Comparison of ENCODE assay signal across 17 cellular contexts in genomic region chr3:159948423-159949140, GRCh38. TPM values are rescaled to one million over a fixed set of nuclear protein-coding genes. Genes with fewer than 3 reads are reported as not detected.
A peak's percentile ranks its signal among the peaks of the same experiment; 100 is the strongest.
DNase-seq lines count a peak whose midpoint lies in the region; ATAC-seq and TF ChIP-seq lines count a peak whose summit lies in the region.
"Had no signal": no experiment of that assay in that cellular context is flagged by ENCODE, and none has a peak within 500 bp of the region (broad histone marks: within the 10 kb centered on the region; RNA-seq: fewer than 3 reads in every experiment).

No MANE protein-coding gene starts in this region.

- H3K9me3 ChIP-seq in GM23248 (ENCODE audit: low read depth) (no peaks in the 10 kb centered on the region), fibroblast of lung (ENCODE audit: control insufficient read depth, insufficient read depth, low read depth, low read length) (no peaks in the 10 kb centered on the region)
- no peaks in the 10 kb centered on the region for H3K9me3 ChIP-seq in CD4-positive, alpha-beta T cell (ENCODE audit: control insufficient read depth, low read length)
- H3K9me3 ChIP-seq: HAP-1 had no signal

- H4K20me1 ChIP-seq in GM23248 (ENCODE audit: insufficient read depth): no peaks in the 10 kb centered on the region
- no peaks in the 10 kb centered on the region for H4K20me1 ChIP-seq in fibroblast of lung (ENCODE audit: control insufficient read depth, extremely low read depth, insufficient read depth, low read length)

- peak; percentile 84 for DNase-seq in AG10803 (ENCODE audit: low read depth)
- peak; percentile 60 for DNase-seq in GM23248
- peak; percentile 85 for DNase-seq in NCI-H82 treated with DMSO at 0.1 percent for 48 hours (lab: John Stamatoyannopoulos, UW; ENCODE audit: unreplicated experiment)
- peak in 1 of 2 donors; percentile 64 for DNase-seq in fibroblast of lung (ENCODE audit: low read depth in 2 of 2)
- no peak for DNase-seq in Right ventricle myocardium superior
- no peak for DNase-seq in CD4-positive, alpha-beta T cell
- no peak for DNase-seq in activated naive CD4-positive, alpha-beta T cell treated with Interleukin-2 at 50 U/mL for 16 hours
- DNase-seq in activated T-cell treated with anti-CD3 and anti-CD28 coated beads, Interleukin-2, amount 50 U/mL, for 4 hours: no peak
- DNase-seq: ACHN; activated CD4-positive, alpha-beta T cell treated with anti-CD3 and anti-CD28 coated beads for 36 hours; activated gamma-delta T cell treated with Interleukin-2 at 50 U/mL for 16 hours; anterior cingulate cortex; NCI-H187 treated with DMSO at 0.1 percent for 48 hours; posterior cingulate gyrus; stimulated activated CD4-positive, alpha-beta T cell treated with anti-CD3 and anti-CD28 coated beads, Interleukin-4, amount 100 ng/mL, for 1 hour had no signal

- no peaks in the 10 kb centered on the region for H3K27me3 ChIP-seq in GM23248 (replicated peaks; ENCODE audit: insufficient read depth)
- no peaks in the 10 kb centered on the region for H3K27me3 ChIP-seq in fibroblast of lung (ENCODE audit: control insufficient read depth, insufficient read depth, low read length)
- H3K27me3 ChIP-seq in CD4-positive, alpha-beta T cell (ENCODE audit: control insufficient read depth, insufficient read depth, low read length): peaks cover 12% of the 10 kb centered on the region

- no peaks in the 10 kb centered on the region for H3K4me1 Mint-ChIP-seq in CD4-positive, alpha-beta T cell (ENCODE audit: low read depth)
- H3K4me1 Mint-ChIP-seq in activated T-cell treated with anti-CD3 and anti-CD28 coated beads, Interleukin-2, amount 50 U/mL, for 4 hours (ENCODE audit: low read depth): no peaks in the 10 kb centered on the region
- H3K4me1 Mint-ChIP-seq: activated CD4-positive, alpha-beta T cell treated with anti-CD3 and anti-CD28 coated beads for 36 hours had no signal

- no peak overlapping the region for H2AFZ ChIP-seq in GM23248
- no peak overlapping the region for H2AFZ ChIP-seq in fibroblast of lung (ENCODE audit: low read length)

- no peaks in the 10 kb centered on the region for H3K79me2 ChIP-seq in GM23248 (ENCODE audit: insufficient read depth)
- no peaks in the 10 kb centered on the region for H3K79me2 ChIP-seq in fibroblast of lung (ENCODE audit: control insufficient read depth, insufficient read depth, low read length)

- no peaks in the 10 kb centered on the region for H3K36me3 Mint-ChIP-seq in CD4-positive, alpha-beta T cell (ENCODE audit: low read depth)
- H3K36me3 Mint-ChIP-seq in activated T-cell treated with anti-CD3 and anti-CD28 coated beads, Interleukin-2, amount 50 U/mL, for 4 hours (ENCODE audit: insufficient read depth): no peaks in the 10 kb centered on the region

- no peak overlapping the region for H3K4me3 ChIP-seq in AG10803 (ENCODE audit: low read length)
- H3K4me3 ChIP-seq in GM23248: no peak overlapping the region
- H3K4me3 ChIP-seq in fibroblast of lung (replicated peaks in 1 of 4; ENCODE audit: control extremely low read depth in 1 of 4, insufficient read depth in 1 of 4, low read depth in 3 of 4, low read length in 4 of 4): no peak overlapping the region
- H3K4me3 ChIP-seq: HAP-1 had no signal

- TF ChIP-seq CTCF in AG10803 (conservative IDR thresholded peaks at IDR 0.05; ENCODE audit: low read length) (no peak), fibroblast of lung (conservative IDR thresholded peaks at IDR 0.05 in 1 of 2, IDR thresholded peaks at IDR 0.05 in 1 of 2; ENCODE audit: low read depth in 1 of 2, low read length in 2 of 2) (no peak)
- TF ChIP-seq CTCF in CD4-positive, alpha-beta T cell (IDR thresholded peaks at IDR 0.05): no peak

- H3K36me3 ChIP-seq in GM23248 (ENCODE audit: low read depth): no peaks in the 10 kb centered on the region
- no peaks in the 10 kb centered on the region for H3K36me3 ChIP-seq in fibroblast of lung (ENCODE audit: control insufficient read depth, insufficient read depth, low read length)
- H3K36me3 ChIP-seq: HAP-1 had no signal

- whole genome bisulfite sequencing in GM23248 (ENCODE audit: low coverage in 1 of 2, low lambda C conversion rate in 2 of 2, missing lambda C conversion rate in 2 of 2), 2 experiments: 41 to 51% methylated on average over 5 of the region's 5 CpGs

- H3K27me3 Mint-ChIP-seq in CD4-positive, alpha-beta T cell: peaks cover 39% of the 10 kb centered on the region
- peaks cover 20% of the 10 kb centered on the region for H3K27me3 Mint-ChIP-seq in activated T-cell treated with anti-CD3 and anti-CD28 coated beads, Interleukin-2, amount 50 U/mL, for 4 hours (ENCODE audit: low read depth)

- no peak overlapping the region for H3K9ac ChIP-seq in GM23248
- H3K9ac ChIP-seq in fibroblast of lung (ENCODE audit: insufficient read depth, low read length): no peak overlapping the region

- ATAC-seq in Right ventricle myocardium superior (ENCODE audit: poor library complexity): no peak
- ATAC-seq in CD4-positive, alpha-beta T cell (ENCODE audit: poor library complexity): no peak
- no peak for ATAC-seq in activated T-cell treated with anti-CD3 and anti-CD28 coated beads, Interleukin-2, amount 50 U/mL, for 4 hours
- ATAC-seq: activated CD4-positive, alpha-beta T cell treated with anti-CD3 and anti-CD28 coated beads for 36 hours had no signal

- H3K27ac ChIP-seq in GM23248 (no peak overlapping the region), fibroblast of lung (ENCODE audit: insufficient read depth, low read length) (peak overlapping the region; percentile 77)
- H3K27ac ChIP-seq in CD4-positive, alpha-beta T cell (ENCODE audit: low read depth, low read length): no peak overlapping the region

- H3K4me1 ChIP-seq in GM23248 (ENCODE audit: insufficient read depth) (peaks cover 31% of the 10 kb centered on the region), fibroblast of lung (ENCODE audit: control insufficient read depth, extremely low read depth, insufficient read depth, low read length) (peaks cover 13% of the 10 kb centered on the region)

- no peak overlapping the region for H3K4me3 Mint-ChIP-seq in CD4-positive, alpha-beta T cell
- no peak overlapping the region for H3K4me3 Mint-ChIP-seq in activated T-cell treated with anti-CD3 and anti-CD28 coated beads, Interleukin-2, amount 50 U/mL, for 4 hours
- H3K4me3 Mint-ChIP-seq: activated CD4-positive, alpha-beta T cell treated with anti-CD3 and anti-CD28 coated beads for 36 hours had no signal

- intact Hi-C loops in Right ventricle myocardium superior (cut with DNase I): no loop called here
- intact Hi-C loops in CD4-positive, alpha-beta T cell (cut with DNase I, micrococcal nuclease): no loop called here

- peak overlapping the region; percentile 11 for H3K4me2 ChIP-seq in GM23248 (ENCODE audit: unreplicated experiment)
- no peak overlapping the region for H3K4me2 ChIP-seq in fibroblast of lung (ENCODE audit: extremely low read depth, insufficient read depth, low read length)

- in situ Hi-C loops in GM23248 (cut with MboI): no loop called here

- CTCF ChIA-PET in CD4-positive, alpha-beta T cell (lab: Charles Lee): no interaction called here

- H3K9me3 Mint-ChIP-seq in CD4-positive, alpha-beta T cell: no peaks in the 10 kb centered on the region
- no peaks in the 10 kb centered on the region for H3K9me3 Mint-ChIP-seq in activated T-cell treated with anti-CD3 and anti-CD28 coated beads, Interleukin-2, amount 50 U/mL, for 4 hours

- no peak overlapping the region for H3K27ac Mint-ChIP-seq in CD4-positive, alpha-beta T cell
- H3K27ac Mint-ChIP-seq: activated CD4-positive, alpha-beta T cell treated with anti-CD3 and anti-CD28 coated beads for 36 hours had no signal

- peaks cover 38% of the 10 kb centered on the region for H3F3A ChIP-seq in GM23248 (ENCODE audit: insufficient read depth)

- POLR2A ChIA-PET in CD4-positive, alpha-beta T cell (lab: Charles Lee): no interaction called here

- H3K9me2 ChIP-seq in GM23248 (ENCODE audit: insufficient read depth): no peaks in the 10 kb centered on the region; the same call in 1 of the 2 replicates

RNA-seq across cellular contexts. Expression of gene IL12A, which starts 40.1 kb away (rescaled TPM):
- total RNA-seq in GM23248 (2014; rRNA removed; shearing (Covaris generic)): 0.51 and 2.8 TPM in 2 replicates
- polyA plus RNA-seq in GM23248 (2016; fragmentation: Nextera tagmentation; extraction: Ambion mirVana) (1.6 and 2.2 TPM in 2 replicates), fibroblast of lung (5.5 and 7.1 TPM in 2 replicates)
- total RNA-seq in fibroblast of lung (27.2 and 72.5 TPM in 2 replicates), Right ventricle myocardium superior (0.91 TPM)
- 4.4 and 6.8 TPM in 2 replicates for polyA plus RNA-seq in fibroblast of lung (2012)
- polyA minus RNA-seq in fibroblast of lung (ENCODE audit: low replicate concordance): 1.5 and 1.9 TPM in 2 replicates
- total RNA-seq in CD4-positive, alpha-beta T cell: 1 to 10 TPM in 1 of 2 experiments, under 1 TPM in 1; 0.93 to 1.0 TPM
- total RNA-seq in activated T-cell treated with anti-CD3 and anti-CD28 coated beads, Interleukin-2, amount 50 U/mL, for 4 hours: under 1 TPM; 0.22 to 0.45 (median 0.35) TPM
- total RNA-seq: activated CD4-positive, alpha-beta T cell treated with anti-CD3 and anti-CD28 coated beads for 36 hours; subcutaneous adipose tissue had no signal

Comparison
In these comparisons a context has a peak if more than half of its experiments do, and no peak if none do; other contexts are left out.
1. DNase-seq: peak in AG10803 (single experiment), GM23248 (single experiment) and NCI-H82 treated with DMSO at 0.1 percent for 48 hours (single experiment); none in Right ventricle myocardium superior (single experiment), CD4-positive, alpha-beta T cell (0 of 10), activated naive CD4-positive, alpha-beta T cell treated with Interleukin-2 at 50 U/mL for 16 hours (single experiment) and activated T-cell treated with anti-CD3 and anti-CD28 coated beads, Interleukin-2, amount 50 U/mL, for 4 hours (single experiment).